ENCODE assay signal across 23 cellular contexts in genomic region chr12:75135021-75135420, GRCh38.
A peak's percentile ranks its signal among the peaks of the same experiment; 100 is the strongest.
DNase-seq lines count a peak whose midpoint lies in the region; ATAC-seq, FAIRE-seq and TF ChIP-seq lines count a peak whose summit lies in the region.
"Had no signal": no experiment of that assay in that cellular context is flagged by ENCODE, and none has a peak within 500 bp of the region (broad histone marks: within the 10 kb centered on the region; RNA-seq: fewer than 3 reads in every experiment).

No MANE protein-coding gene starts in this region.

- peak; percentile 77 for FAIRE-seq in D721Med (lab: Jason Lieb, UNC)
- FAIRE-seq: A549, GM12891, H54, HTR-8/SVneo, K562 had no signal

- 36 to 56% methylated on average over 1 of the region's 1 CpG for WGBS in tibial nerve, 2 donors

- no peak for TF ChIP-seq EP300 in tibial nerve (IDR thresholded peaks at IDR 0.05)

- H3K27ac ChIP-seq in tibial nerve, result no peak overlapping the region
- H3K27ac ChIP-seq: A549, C4-2B, HL-60 had no signal

- ATAC-seq in GM21528 (IDR thresholded peaks at IDR 0.05; ENCODE audit: low FRiP score, unreplicated experiment), result no peak
- ATAC-seq: A549, GM23338, K562 had no signal

- in situ Hi-C loops in G401 (cut with HindIII; ENCODE audit: low sequenced_read_pairs), result no loop called here

- H3K4me3 ChIP-seq in tibial nerve, result no peak overlapping the region
- H3K4me3 ChIP-seq: A549, GM23338, K562 had no signal

- H3K4me1 ChIP-seq in tibial nerve, result no peaks in the 10 kb centered on the region
- H3K4me1 ChIP-seq: A549, Caco-2 had no signal

- DNase-seq in D721Med (ENCODE audit: insufficient read length, low spot score) (no peak), G401 (ENCODE audit: low spot score) (peak; percentile 74), NCI-H446 treated with DMSO at 0.1 percent for 48 hours (lab: John Stamatoyannopoulos, UW) (peak; percentile 82), cerebellum (ENCODE audit: low spot score) (peak; percentile 45), HT-29 (ENCODE audit: low spot score) (no peak), tibial nerve (ENCODE audit: low spot score in 2 of 2) (no peak)
- DNase-seq: AML-193; Caco-2; CD4-positive, alpha-beta T cell; DMS53; DND-41; EL; HCEC 1CT; IMR-90 had no signal

- no peaks in the 10 kb centered on the region for H3K27me3 ChIP-seq in tibial nerve

- no peak for TF ChIP-seq CTCF in D721Med (IDR thresholded peaks at IDR 0.05; ENCODE audit: insufficient read depth, missing control alignments)
- TF ChIP-seq CTCF in tibial nerve (IDR thresholded peaks at IDR 0.05), result no peak

- H3K9me3 ChIP-seq in tibial nerve, result no peaks in the 10 kb centered on the region
- H3K9me3 ChIP-seq: A549, Caco-2 had no signal

- H3K36me3 ChIP-seq in tibial nerve, result no peaks in the 10 kb centered on the region

- TF ChIP-seq POLR2A in tibial nerve (IDR thresholded peaks at IDR 0.05), result no peak

Comparison
In these comparisons a context has a peak if more than half of its experiments do, and no peak if none do; other contexts are left out.
1. DNase-seq: peak in G401 (single experiment), NCI-H446 treated with DMSO at 0.1 percent for 48 hours (single experiment) and cerebellum (single experiment); none in D721Med (single experiment), HT-29 (single experiment) and tibial nerve (0 of 2).